Comparison of ENCODE assay signal across 8 cellular contexts in the genomic region with DNA sequence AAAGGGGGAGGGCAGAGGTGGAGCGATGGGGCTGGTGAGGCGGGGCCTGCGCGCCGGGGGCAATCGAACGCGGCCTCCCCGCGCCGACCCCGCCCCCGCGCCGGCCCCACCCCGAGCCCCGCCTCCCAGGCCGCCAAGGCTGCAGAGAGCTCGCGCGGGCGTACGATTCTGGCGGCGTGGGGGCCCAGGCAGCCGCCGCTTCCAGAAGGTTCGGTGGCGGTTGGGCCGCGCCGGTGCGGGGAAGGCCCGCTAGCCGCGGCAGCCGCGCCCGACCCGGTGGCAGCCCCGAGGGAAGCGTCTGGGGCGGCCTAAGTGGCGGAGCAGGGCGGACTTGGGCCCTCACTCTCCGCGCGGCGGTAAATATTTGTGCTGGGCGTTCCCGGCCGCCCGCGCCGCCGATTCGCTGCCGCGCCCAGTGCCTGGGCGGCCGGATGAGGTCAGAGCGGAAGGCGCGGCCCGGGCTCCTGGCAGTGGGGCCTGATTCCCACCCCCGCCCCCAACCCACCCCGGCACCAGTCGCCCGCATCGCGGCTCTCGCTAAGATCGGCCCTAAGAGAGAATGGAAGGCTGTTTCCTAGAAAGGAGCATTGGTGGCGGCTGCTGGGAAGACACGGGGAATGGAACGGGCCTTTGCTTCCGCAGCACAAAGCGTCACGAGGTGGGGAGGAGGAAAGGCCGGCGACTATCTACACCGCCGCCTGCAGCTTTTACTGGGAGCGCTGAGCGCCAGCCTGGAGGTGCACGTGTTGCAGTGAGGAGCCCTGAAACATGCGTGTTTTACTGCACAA. TPM values are rescaled to one million over a fixed set of nuclear protein-coding genes. Genes with fewer than 3 reads are reported as not detected.
A peak's percentile ranks its signal among the peaks of the same experiment; 100 is the strongest.
DNase-seq lines count a peak whose midpoint lies in the region; ATAC-seq lines count a peak whose summit lies in the region.

ACOT7 (minus strand) TSS at position 368 of the 788 bp plus-strand sequence. CDS start 368 bp downstream, outside the sequence.

- H3K9ac ChIP-seq in endocrine pancreas (ENCODE audit: control insufficient read depth, insufficient read depth, low read length): peak within 1 kb of the TSS; percentile 35

- no peaks in the 10 kb centered on the region for H3K9me3 ChIP-seq in endocrine pancreas (ENCODE audit: control insufficient read depth, low read length)
- no peaks in the 10 kb centered on the region for H3K9me3 ChIP-seq in mesodermal cell (ENCODE audit: control insufficient read depth, low read length)

- H3K4me1 ChIP-seq in endocrine pancreas (ENCODE audit: control insufficient read depth, insufficient read depth, low read length) (no peaks in the 10 kb centered on the region), mesodermal cell (ENCODE audit: control insufficient read depth, insufficient read depth, low read length, poor library complexity, severe bottlenecking) (peaks cover 4% of the 10 kb centered on the region)

- WGBS in mesodermal cell (ENCODE audit: insufficient coverage in 2 of 2), 2 experiments: 0 to 1% methylated on average over 56 to 63 of the region's 87 CpGs

- H3K4me3 ChIP-seq in endocrine pancreas (ENCODE audit: control insufficient read depth, insufficient read depth, low read length): no peak within 1 kb of the TSS
- peak within 1 kb of the TSS; percentile 50 for H3K4me3 ChIP-seq in mesodermal cell (ENCODE audit: extremely low read depth, insufficient read depth, low read length, poor library complexity, severe bottlenecking)

- peak; percentile 99 for DNase-seq in COLO668 (lab: John Stamatoyannopoulos, UW; ENCODE audit: unreplicated experiment)
- peak; percentile 83 for DNase-seq in HPDE6-E6E7 (ENCODE audit: extremely low spot score)
- DNase-seq in NK-92 treated with Interleukin-12 subunit alpha and Interleukin-12 subunit beta, amount 100 ng/mL, for 24 hours (lab: John Stamatoyannopoulos, UW): peak; percentile 84
- peak; percentile 68 to 87 (median 83) for DNase-seq in activated CD8-positive, alpha-beta memory T cell treated with anti-CD3 and anti-CD28 coated beads for 48 hours (ENCODE audit: low read depth in 2 of 3, low spot score in 2 of 3)
- DNase-seq in stimulated activated CD8-positive, alpha-beta memory T cell treated with anti-CD3 and anti-CD28 coated beads, Interleukin-15, amount 100 ng/mL, for 4 hours (ENCODE audit: low read depth in 2 of 2): peak; percentile 78 to 84

- H3K27ac ChIP-seq in mesodermal cell (ENCODE audit: low read depth, low read length, severe bottlenecking): peak within 1 kb of the TSS; percentile 97

- no peaks in the 10 kb centered on the region for H3K27me3 ChIP-seq in endocrine pancreas (ENCODE audit: control insufficient read depth, insufficient read depth, low read length)

- peak; percentile 73 for ATAC-seq in GM19463 (IDR thresholded peaks at IDR 0.05; ENCODE audit: unreplicated experiment)

- H3K36me3 ChIP-seq in endocrine pancreas (ENCODE audit: control insufficient read depth, insufficient read depth, low read length) (no peaks in the 10 kb centered on the region), mesodermal cell (ENCODE audit: control insufficient read depth, insufficient read depth, low read length) (peaks cover 5% of the 10 kb centered on the region)

RNA-seq across cellular contexts. Expression of gene ACOT7, which starts in this region (rescaled TPM):
- polyA plus RNA-seq in mesodermal cell (2013, experiment 1 of 2): 89.4 TPM
- 76.2 TPM for polyA plus RNA-seq in mesodermal cell (2013, experiment 2 of 2)
